ENCODE assay signal across 8 cellular contexts in the genomic region with DNA sequence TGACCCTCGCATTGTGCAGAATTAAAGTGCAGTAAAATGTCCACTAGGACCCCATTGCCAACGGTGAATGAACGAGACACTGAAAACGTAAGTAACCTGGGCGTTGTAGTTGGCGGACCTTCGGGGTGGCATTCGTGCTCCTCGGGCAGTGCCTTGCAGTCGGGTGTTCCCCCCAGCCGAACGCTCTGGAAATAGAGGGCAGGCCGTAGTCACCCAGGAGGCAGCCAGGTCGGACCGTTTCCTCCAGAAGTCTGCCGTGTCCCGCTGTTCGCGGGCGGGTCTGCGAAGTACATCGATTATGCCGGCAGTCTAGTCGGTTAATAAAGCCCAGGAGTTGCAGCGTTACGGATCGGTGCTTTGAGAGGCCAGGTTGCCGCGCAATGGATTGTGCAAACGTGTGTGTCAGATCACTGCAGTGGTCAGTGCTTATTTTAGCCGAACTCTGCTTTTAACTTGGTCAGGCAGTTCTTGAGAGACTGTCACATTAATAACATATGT. TPM values are rescaled to one million over a fixed set of nuclear protein-coding genes. Genes with fewer than 3 reads are reported as not detected.
DNase-seq lines count a peak whose midpoint lies in the region; ATAC-seq, FAIRE-seq and TF ChIP-seq lines count a peak whose summit lies in the region.

No MANE protein-coding gene starts in this region.

- H3K27ac ChIP-seq in dorsolateral prefrontal cortex, result peak overlapping the region; percentile 93 to 100 (median 99)

- H3K36me3 Mint-ChIP-seq in activated B cell treated with CpG ODN at 0.5 μM for 24 hours (ENCODE audit: low read depth), result peaks cover 10% of the 10 kb centered on the region

- peaks cover 50% of the 10 kb centered on the region for H3K4me1 Mint-ChIP-seq in activated B cell treated with CpG ODN at 0.5 μM for 24 hours

- intact Hi-C loops in activated B cell treated with CpG ODN at 0.5 μM for 24 hours (cut with micrococcal nuclease) (loop anchor here (1.0 to 5.0 kb wide), 7 partner anchors 52 to 1424 kb away; a partner anchor contains a TSS), dorsolateral prefrontal cortex (cut with DNase I) (loop anchor here (1.0 to 5.0 kb wide), 2 partner anchors 52 to 329 kb away; a partner anchor contains a TSS)

- peak overlapping the region; percentile 93 for H3K27ac Mint-ChIP-seq in activated B cell treated with CpG ODN at 0.5 μM for 24 hours

- DNase-seq in NCI-H510A treated with DMSO at 0.1 percent for 48 hours (lab: John Stamatoyannopoulos, UW) (peak; percentile 21), NCI-H510A (lab: John Stamatoyannopoulos, UW) (no peak), HTR-8/SVneo (ENCODE audit: insufficient read length, low spot score) (no peak), activated B cell treated with CpG ODN at 0.5 μM for 24 hours (peak; percentile 38), dorsolateral prefrontal cortex (peak in 6 of 10 donors; percentile 11 to 49 (median 31)), lung microvascular endothelial cell (ENCODE audit: low read depth in 2 of 2) (peak; percentile 37 to 44), GDM1 (lab: John Stamatoyannopoulos, UW) (no peak)
- peak; percentile 52 for DNase-seq in stimulated activated naive CD8-positive, alpha-beta T cell treated with anti-CD3 and anti-CD28 coated beads, Interleukin-15, Interleukin-2, amounts not matched to agents 100 U/mL and 50 U/mL, for 24 hours

- CTCF ChIA-PET in activated B cell treated with CpG ODN at 0.5 μM for 24 hours (lab: Charles Lee), result no interaction called here

- H3K4me3 ChIP-seq in dorsolateral prefrontal cortex, result peak overlapping the region; percentile 71 to 99 (median 91)

- ATAC-seq in activated B cell treated with CpG ODN at 0.5 μM for 24 hours (ENCODE audit: low read depth), result peak; percentile 2
- no peak for ATAC-seq in stimulated activated naive CD8-positive, alpha-beta T cell treated with anti-CD3 and anti-CD28 coated beads, Interleukin-15, Interleukin-2, amounts not matched to agents 100 U/mL and 50 U/mL, for 24 hours

- POLR2A ChIA-PET in activated B cell treated with CpG ODN at 0.5 μM for 24 hours (lab: Charles Lee), result interaction anchor here (0.7 to 1.8 kb wide), 2 partner anchors 11 to 52 kb away, joined by 3 to 28 read pairs; a partner anchor contains a TSS

- no peaks in the 10 kb centered on the region for H3K27me3 Mint-ChIP-seq in activated B cell treated with CpG ODN at 0.5 μM for 24 hours

- TF ChIP-seq CTCF in activated B cell treated with CpG ODN at 0.5 μM for 24 hours (IDR thresholded peaks at IDR 0.05), result no peak
- no peak for TF ChIP-seq CTCF in dorsolateral prefrontal cortex (IDR thresholded peaks at IDR 0.05 in 54 of 56, conservative IDR thresholded peaks at IDR 0.05 in 2 of 56; ENCODE audit: low read depth in 1 of 56, partially characterized antibody in 56 of 56)

- peak overlapping the region; percentile 97 for H3K4me3 Mint-ChIP-seq in activated B cell treated with CpG ODN at 0.5 μM for 24 hours

- H3K27me3 ChIP-seq in dorsolateral prefrontal cortex, result no peaks in the 10 kb centered on the region

- H3K9me3 Mint-ChIP-seq in activated B cell treated with CpG ODN at 0.5 μM for 24 hours, result no peaks in the 10 kb centered on the region

- peak; percentile 42 for FAIRE-seq in HTR-8/SVneo (lab: Jason Lieb, UNC)

RNA-seq across cellular contexts. Expression of a gene that starts 0.8 kb away (rescaled TPM):
- 97.1 and 110 TPM in 2 replicates for total RNA-seq in activated B cell treated with CpG ODN at 0.5 μM for 24 hours
- 100 to 1,000 TPM; 106 to 189 (median 135) TPM for total RNA-seq in dorsolateral prefrontal cortex
- total RNA-seq in lung microvascular endothelial cell, result 37.3 and 49.4 TPM in 2 replicates

RNA-seq across cellular contexts. Expression of a gene that starts 52.0 kb away (rescaled TPM):
- total RNA-seq in activated B cell treated with CpG ODN at 0.5 μM for 24 hours (234 and 274 TPM in 2 replicates), dorsolateral prefrontal cortex (100 to 1,000 TPM; 176 to 436 (median 299) TPM), lung microvascular endothelial cell (84.6 and 86.3 TPM in 2 replicates)

Comparison
In these comparisons a context has a peak if more than half of its experiments do, and no peak if none do; other contexts are left out.
1. DNase-seq: peak in NCI-H510A treated with DMSO at 0.1 percent for 48 hours (single experiment), activated B cell treated with CpG ODN at 0.5 μM for 24 hours (single experiment), dorsolateral prefrontal cortex (6 of 10), lung microvascular endothelial cell (2 of 2) and stimulated activated naive CD8-positive, alpha-beta T cell treated with anti-CD3 and anti-CD28 coated beads, Interleukin-15, Interleukin-2, amounts not matched to agents 100 U/mL and 50 U/mL, for 24 hours (single experiment); none in NCI-H510A (single experiment), HTR-8/SVneo (single experiment) and GDM1 (single experiment).